Comparison of ENCODE assay signal across 21 cellular contexts in the genomic region with DNA sequence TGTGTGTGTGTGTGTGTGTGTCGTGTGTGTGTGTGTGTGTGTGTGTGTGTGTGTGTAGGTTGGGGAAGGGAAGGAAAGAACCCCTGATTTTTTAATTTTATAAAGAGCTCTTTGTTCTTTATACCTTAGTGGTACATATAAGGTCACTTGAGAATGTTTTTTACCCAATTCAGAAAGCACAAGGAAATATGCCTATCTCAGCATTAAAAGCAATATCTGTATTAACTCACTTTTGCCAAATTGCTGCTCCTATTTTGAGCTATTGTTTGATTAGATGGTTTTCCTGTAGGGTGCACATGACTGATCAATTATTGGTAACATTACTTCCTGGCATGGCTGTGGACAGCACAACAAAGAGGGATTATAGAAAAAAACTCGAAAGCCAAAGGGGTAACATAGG.
DNase-seq lines count a peak whose midpoint lies in the region; ATAC-seq, FAIRE-seq and TF ChIP-seq lines count a peak whose summit lies in the region.
"Had no signal": no experiment of that assay in that cellular context is flagged by ENCODE, and none has a peak within 500 bp of the region (broad histone marks: within the 10 kb centered on the region; RNA-seq: fewer than 3 reads in every experiment).

No MANE protein-coding gene starts in this region.

- no peak overlapping the region for H3K14ac ChIP-seq in IMR-90 (replicated peaks; ENCODE audit: low read depth, low read length)

- H4K20me1 ChIP-seq in IMR-90 (ENCODE audit: insufficient read depth, low read length): no peaks in the 10 kb centered on the region
- H4K20me1 ChIP-seq: BLaER1 had no signal

- no peak overlapping the region for H4K8ac ChIP-seq in IMR-90 (ENCODE audit: low read depth in 2 of 2, low read length in 2 of 2)

- H3K4me1 Mint-ChIP-seq in mesothelial cell of epicardium: peaks cover 30% of the 10 kb centered on the region
- H3K4me1 Mint-ChIP-seq in neural crest cell: peaks cover 15% of the 10 kb centered on the region
- H3K4me1 Mint-ChIP-seq in CD4-positive, alpha-beta memory T cell: no peaks in the 10 kb centered on the region
- H3K4me1 Mint-ChIP-seq: B cell; CD4-positive, CD25-positive, alpha-beta regulatory T cell; CD8-positive, alpha-beta memory T cell; GM23338; H9 had no signal

- no peak overlapping the region for H2AK9ac ChIP-seq in IMR-90 (replicated peaks; ENCODE audit: low read depth, low read length, poor library complexity)

- H2AFZ ChIP-seq in IMR-90 (replicated peaks; ENCODE audit: low read length, poor library complexity): no peak overlapping the region
- H2AFZ ChIP-seq: GM23338 had no signal

- H3K9me3 Mint-ChIP-seq in mesothelial cell of epicardium: no peaks in the 10 kb centered on the region
- H3K9me3 Mint-ChIP-seq in neural crest cell: no peaks in the 10 kb centered on the region
- H3K9me3 Mint-ChIP-seq in CD4-positive, alpha-beta memory T cell: peaks cover 0 to 2% (median 0%) of the 10 kb centered on the region in 8 donors
- H3K9me3 Mint-ChIP-seq: GM23338, H9 had no signal

- TF ChIP-seq POLR2A in A549 (IDR thresholded peaks at IDR 0.05; ENCODE audit: low read length) (no peak), IMR-90 (IDR thresholded peaks at IDR 0.05; ENCODE audit: low read depth, low read length) (no peak)

- peaks cover 6% of the 10 kb centered on the region for H3K36me3 Mint-ChIP-seq in mesothelial cell of epicardium
- no peaks in the 10 kb centered on the region for H3K36me3 Mint-ChIP-seq in neural crest cell (ENCODE audit: low read depth)
- no peaks in the 10 kb centered on the region for H3K36me3 Mint-ChIP-seq in CD4-positive, alpha-beta memory T cell
- H3K36me3 Mint-ChIP-seq: CD4-positive, CD25-positive, alpha-beta regulatory T cell; CD8-positive, alpha-beta memory T cell had no signal

- H3K79me1 ChIP-seq in IMR-90 (ENCODE audit: low read depth in 1 of 2, low read length in 2 of 2): no peaks in the 10 kb centered on the region

- DNase-seq in A549 (ENCODE audit: low read depth in 1 of 2, low spot score in 1 of 2) (no peak), IMR-90 (no peak), mesothelial cell of epicardium (ENCODE audit: low spot score in 2 of 2, unreplicated experiment in 2 of 2) (no peak), neural crest cell (ENCODE audit: low read depth, low spot score) (no peak), medulla oblongata (ENCODE audit: extremely low spot score) (no peak), NCI-H2107 (lab: John Stamatoyannopoulos, UW) (no peak)
- no peak for DNase-seq in CD4-positive, alpha-beta memory T cell
- DNase-seq: CD4-positive, CD25-positive, alpha-beta regulatory T cell; CD8-positive, alpha-beta memory T cell; DMS 273 treated with DMSO at 0.1 percent for 48 hours; DMS79 treated with DMSO at 0.1 percent for 48 hours; GF-D8; H9 had no signal

- H3K4me3 ChIP-seq in A549 (no peak overlapping the region), IMR-90 (ENCODE audit: insufficient read depth, low read depth, low read length) (no peak overlapping the region)
- H3K4me3 ChIP-seq in CD4-positive, alpha-beta memory T cell (ENCODE audit: low read length in 2 of 2): no peak overlapping the region
- H3K4me3 ChIP-seq: BLaER1, GM23338 had no signal

- POLR2A ChIA-PET in A549 (lab: Yijun Ruan, JAX) (no interaction called here), IMR-90 (lab: Charles Lee; ENCODE audit: unreplicated experiment) (no interaction called here)
- POLR2A ChIA-PET in CD4-positive, alpha-beta memory T cell (lab: Charles Lee; ENCODE audit: partially characterized antibody): no interaction called here

- H2BK20ac ChIP-seq in IMR-90 (ENCODE audit: low read depth, low read length): no peak overlapping the region

- WGBS in A549 (ENCODE audit: missing lambda C conversion rate): 13% methylated on average over 2 of the region's 2 CpGs
- no CpG with 5 or more reads among the region's 2 CpGs for WGBS in IMR-90 (ENCODE audit: extremely low coverage in 2 of 2, insufficient read length in 1 of 2), 2 experiments

- no peaks in the 10 kb centered on the region for H3K27me3 ChIP-seq in IMR-90 (ENCODE audit: control insufficient read depth, insufficient read depth, low read length)
- no peaks in the 10 kb centered on the region for H3K27me3 ChIP-seq in CD4-positive, alpha-beta memory T cell (ENCODE audit: insufficient read depth, low read length)
- H3K27me3 ChIP-seq: BLaER1 had no signal

- H3K36me3 ChIP-seq in IMR-90 (ENCODE audit: control insufficient read depth, insufficient read depth, low read length): no peaks in the 10 kb centered on the region
- H3K36me3 ChIP-seq in CD4-positive, alpha-beta memory T cell (ENCODE audit: insufficient read depth, low read length): no peaks in the 10 kb centered on the region
- H3K36me3 ChIP-seq: BLaER1 had no signal

- no peak overlapping the region for H4K5ac ChIP-seq in IMR-90 (ENCODE audit: low read depth, low read length)

- H3K4me2 ChIP-seq in A549 (no peak overlapping the region), IMR-90 (ENCODE audit: low read depth, low read length) (no peak overlapping the region)
- H3K4me2 ChIP-seq: BLaER1, GM23338 had no signal

- TF ChIP-seq CTCF in A549 (IDR thresholded peaks at IDR 0.05) (no peak), IMR-90 (conservative IDR thresholded peaks at IDR 0.05; ENCODE audit: low read depth, low read length) (no peak), mesothelial cell of epicardium (IDR thresholded peaks at IDR 0.05; ENCODE audit: unreplicated experiment) (no peak), neural crest cell (conservative IDR thresholded peaks at IDR 0.05) (no peak)

- TF ChIP-seq RAD21 in A549 (conservative IDR thresholded peaks at IDR 0.05 in 1 of 2, IDR thresholded peaks at IDR 0.05 in 1 of 2) (no peak), IMR-90 (IDR thresholded peaks at IDR 0.05; ENCODE audit: low read length) (no peak)

- in situ Hi-C loops in IMR-90 (cut with MboI; ENCODE audit: low sequenced_read_pairs): no loop called here

- intact Hi-C loops in IMR-90 (cut with micrococcal nuclease): no loop called here
- intact Hi-C loops in CD4-positive, alpha-beta memory T cell (cut with micrococcal nuclease): no loop called here

- no peak overlapping the region for H2BK15ac ChIP-seq in IMR-90 (ENCODE audit: low read depth, low read length)

- H3K4ac ChIP-seq in IMR-90 (ENCODE audit: low read depth, low read length): no peak overlapping the region

- no peak overlapping the region for H4K91ac ChIP-seq in IMR-90 (ENCODE audit: insufficient read depth, low read depth, low read length)

- FAIRE-seq in A549 (lab: Jason Lieb, UNC): no peak
- FAIRE-seq: D721Med, GM12891, GM18507 had no signal

- H3K4me1 ChIP-seq in A549 (no peaks in the 10 kb centered on the region), IMR-90 (ENCODE audit: control insufficient read depth, insufficient read depth, low read length) (no peaks in the 10 kb centered on the region)
- no peaks in the 10 kb centered on the region for H3K4me1 ChIP-seq in CD4-positive, alpha-beta memory T cell (ENCODE audit: insufficient read depth, low read length)
- H3K4me1 ChIP-seq: BLaER1 had no signal

- H3K9me3 ChIP-seq in A549 (no peaks in the 10 kb centered on the region), IMR-90 (ENCODE audit: control insufficient read depth, insufficient read depth, low read length) (no peaks in the 10 kb centered on the region)
- H3K9me3 ChIP-seq in CD4-positive, alpha-beta memory T cell (ENCODE audit: control insufficient read depth in 1 of 2, low read length in 2 of 2): no peaks in the 10 kb centered on the region
- H3K9me3 ChIP-seq: BLaER1 had no signal

- H3K18ac ChIP-seq in IMR-90 (ENCODE audit: low read depth, low read length): no peak overlapping the region

- no peak overlapping the region for H2BK120ac ChIP-seq in IMR-90 (ENCODE audit: low read depth, low read length)

- H2AK5ac ChIP-seq in IMR-90 (ENCODE audit: low read depth, low read length): no peak overlapping the region

- BruUV-seq in IMR-90 (replicated peaks; lab: Mats Ljungman, UMichigan): no TSS peak

- no peak overlapping the region for H2BK5ac ChIP-seq in IMR-90 (ENCODE audit: low read depth, low read length, poor library complexity, severe bottlenecking)

- CTCF ChIA-PET in A549 (lab: Yijun Ruan, JAX) (interaction anchor here (0.6 to 1.6 kb wide), 3 partner anchors 9 to 111 kb away, joined by 3 to 5 read pairs (median 3); no protein-coding TSS in a partner anchor), IMR-90 (lab: Yijun Ruan, JAX) (interaction anchor here (0.6 to 1.3 kb wide), 4 partner anchors 15 to 73 kb away, joined by 3 read pairs; no protein-coding TSS in a partner anchor)
- CTCF ChIA-PET in CD4-positive, alpha-beta memory T cell (lab: Charles Lee; ENCODE audit: partially characterized antibody): interaction anchor here (0.6 kb wide), 1 partner anchor 1004 kb away, joined by 3 read pairs; no protein-coding TSS in a partner anchor

- no peak overlapping the region for H3K56ac ChIP-seq in IMR-90 (ENCODE audit: extremely low read depth, insufficient read depth, low read length)

- H3K23ac ChIP-seq in IMR-90 (ENCODE audit: low read depth, low read length): no peak overlapping the region

- TF ChIP-seq EP300 in A549 (IDR thresholded peaks at IDR 0.05): no peak

- no peak for ATAC-seq in A549
- no peak for ATAC-seq in IMR-90 (ENCODE audit: low read depth)
- ATAC-seq: GM23338, HCT116 had no signal

- dilution Hi-C loops in IMR-90 (cut with HindIII; ENCODE audit: low sequenced_read_pairs, unreplicated experiment): no loop called here

- H3K4me3 Mint-ChIP-seq in mesothelial cell of epicardium (no peak overlapping the region), neural crest cell (no peak overlapping the region)
- no peak overlapping the region for H3K4me3 Mint-ChIP-seq in CD4-positive, alpha-beta memory T cell
- H3K4me3 Mint-ChIP-seq: B cell; CD4-positive, CD25-positive, alpha-beta regulatory T cell; CD8-positive, alpha-beta memory T cell; GM23338; H9 had no signal

- H3K27ac ChIP-seq in A549 (no peak overlapping the region), IMR-90 (ENCODE audit: insufficient read depth, low read length) (no peak overlapping the region)
- H3K27ac ChIP-seq in CD4-positive, alpha-beta memory T cell (ENCODE audit: low read depth, low read length): no peak overlapping the region
- H3K27ac ChIP-seq: BLaER1, C4-2B had no signal

- H3K9me1 ChIP-seq in IMR-90 (ENCODE audit: insufficient read depth, low read length): no peaks in the 10 kb centered on the region

- H3K27ac Mint-ChIP-seq in mesothelial cell of epicardium (peak overlapping the region; percentile 93), neural crest cell (ENCODE audit: unreplicated experiment) (peak overlapping the region; percentile 10)
- no peak overlapping the region for H3K27ac Mint-ChIP-seq in CD4-positive, alpha-beta memory T cell
- H3K27ac Mint-ChIP-seq: B cell; CD8-positive, alpha-beta memory T cell; GM23338; H9 had no signal

- no peak overlapping the region for H3K9ac ChIP-seq in IMR-90 (ENCODE audit: low read depth, low read length)
- H3K9ac ChIP-seq: BLaER1 had no signal

- H3K27me3 Mint-ChIP-seq in mesothelial cell of epicardium (ENCODE audit: low read depth) (no peaks in the 10 kb centered on the region), neural crest cell (ENCODE audit: low read depth) (no peaks in the 10 kb centered on the region)
- H3K27me3 Mint-ChIP-seq in CD4-positive, alpha-beta memory T cell: no peaks in the 10 kb centered on the region
- H3K27me3 Mint-ChIP-seq: B cell; CD4-positive, CD25-positive, alpha-beta regulatory T cell; CD8-positive, alpha-beta memory T cell had no signal

TF ChIP-seq in IMR-90, 13 proteins besides CTCF, POLR2A, EP300 and RAD21:
- no peak for TF ChIP-seq CEBPB (IDR thresholded peaks at IDR 0.05; ENCODE audit: low read depth, low read length)
- peak; percentile 89 for TF ChIP-seq MAFK (IDR thresholded peaks at IDR 0.05; ENCODE audit: low read depth, low read length)

Comparison
In these comparisons a context has a peak if more than half of its experiments do, and no peak if none do; other contexts are left out.
1. H3K27ac Mint-ChIP-seq: peak in mesothelial cell of epicardium (single experiment) and neural crest cell (single experiment); none in CD4-positive, alpha-beta memory T cell (0 of 7).